ENCODE assay signal across 21 cellular contexts in the genomic region with DNA sequence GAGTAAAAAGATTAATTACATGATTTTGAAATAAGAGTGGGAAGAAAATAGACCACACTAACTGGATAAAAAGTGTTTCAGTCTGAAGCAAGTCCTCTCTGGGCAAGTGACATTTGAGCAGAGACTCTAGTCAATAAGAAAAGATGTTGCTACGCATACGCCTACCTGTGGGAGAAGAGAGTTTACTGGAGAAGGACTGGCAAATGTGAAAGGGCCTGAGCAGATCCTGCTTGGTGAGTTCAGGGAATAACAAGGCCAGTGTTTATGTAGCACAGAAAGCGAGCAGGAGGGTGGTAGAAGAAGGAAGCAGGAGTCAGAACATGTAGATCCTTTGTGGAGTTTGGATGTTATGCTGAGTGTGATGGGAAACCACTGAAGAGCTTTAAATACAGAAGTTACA.
"Had no signal": no experiment of that assay in that cellular context is flagged by ENCODE, and none has a peak within 500 bp of the region (broad histone marks: within the 10 kb centered on the region; RNA-seq: fewer than 3 reads in every experiment).

No MANE protein-coding gene starts in this region.

- H3K36me3 ChIP-seq: WERI-Rb-1 had no signal

- ATAC-seq: activated T-cell treated with anti-CD3 and anti-CD28 coated beads, Interleukin-2, amount 50 U/mL, for 4 hours; gastrocnemius medialis; left cardiac atrium had no signal

- DNase-seq: activated CD8-positive, alpha-beta memory T cell treated with anti-CD3 and anti-CD28 coated beads for 24 hours; activated CD8-positive, alpha-beta memory T cell treated with anti-CD3 and anti-CD28 coated beads, Interleukin-2, amount 50 U/mL, for 4 hours; activated naive CD4-positive, alpha-beta T cell treated with Interleukin-2 at 50 U/mL for 16 hours; activated naive CD8-positive, alpha-beta T cell treated with anti-CD3 and anti-CD28 coated beads for 36 hours; activated T-cell treated with anti-CD3 and anti-CD28 coated beads, Interleukin-2, amount 50 U/mL, for 4 hours; cortex of kidney; endodermal cell; esophagus squamous epithelium; gastrocnemius medialis; hippocampal formation; islet precursor cell; left cardiac atrium; stimulated activated CD4-positive, alpha-beta T cell treated with anti-CD3 and anti-CD28 coated beads, Interleukin-2, amount 100 ng/mL, for 48 hours; stimulated activated CD8-positive, alpha-beta memory T cell treated with anti-CD3 and anti-CD28 coated beads, Interleukin-4, amount 100 ng/mL, for 48 hours; stimulated activated naive CD4-positive, alpha-beta T cell; upper lobe of left lung; WERI-Rb-1 had no signal

- H3K27me3 ChIP-seq: esophagus squamous epithelium, gastrocnemius medialis, upper lobe of left lung had no signal

- H3K4me1 Mint-ChIP-seq: neural crest cell had no signal

- H3K4me3 ChIP-seq: esophagus squamous epithelium, gastrocnemius medialis, thoracic aorta, upper lobe of left lung had no signal

- H3K27ac Mint-ChIP-seq: activated naive CD8-positive, alpha-beta T cell treated with anti-CD3 and anti-CD28 coated beads for 36 hours; endodermal cell; memory B cell; progenitor cell of endocrine pancreas had no signal

- H3K4me3 Mint-ChIP-seq: activated naive CD8-positive, alpha-beta T cell treated with anti-CD3 and anti-CD28 coated beads for 36 hours; activated T-cell treated with anti-CD3 and anti-CD28 coated beads, Interleukin-2, amount 50 U/mL, for 4 hours; endodermal cell; memory B cell; neural crest cell had no signal

- H3K4me1 ChIP-seq: gastrocnemius medialis, upper lobe of left lung had no signal

- H3K9me3 Mint-ChIP-seq: activated naive CD8-positive, alpha-beta T cell treated with anti-CD3 and anti-CD28 coated beads for 36 hours; activated T-cell treated with anti-CD3 and anti-CD28 coated beads, Interleukin-2, amount 50 U/mL, for 4 hours; endodermal cell had no signal

- H3K9me3 ChIP-seq: esophagus squamous epithelium, gastrocnemius medialis, thoracic aorta, upper lobe of left lung had no signal

- H3K27me3 Mint-ChIP-seq: activated naive CD8-positive, alpha-beta T cell treated with anti-CD3 and anti-CD28 coated beads for 36 hours; memory B cell; progenitor cell of endocrine pancreas had no signal

- H3K27ac ChIP-seq: esophagus squamous epithelium, gastrocnemius medialis, thoracic aorta, upper lobe of left lung, WERI-Rb-1 had no signal
